24 cellular contexts compared by ENCODE assay signal in genomic region chr12:58728397-58728796, GRCh38.
A peak's percentile ranks its signal among the peaks of the same experiment; 100 is the strongest.
DNase-seq lines count a peak whose midpoint lies in the region; ATAC-seq, FAIRE-seq and TF ChIP-seq lines count a peak whose summit lies in the region.
"Had no signal": no experiment of that assay in that cellular context is flagged by ENCODE, and none has a peak within 500 bp of the region (broad histone marks: within the 10 kb centered on the region; RNA-seq: fewer than 3 reads in every experiment).

No MANE protein-coding gene starts in this region.

- H3K27ac ChIP-seq in IMR-90 (ENCODE audit: insufficient read depth, low read length) (no peak overlapping the region), brain microvascular endothelial cell (no peak overlapping the region), keratinocyte (ENCODE audit: control insufficient read depth, insufficient read depth, low read length) (no peak overlapping the region)
- H3K27ac ChIP-seq: left lung, skin epidermis, tibial nerve had no signal

- H3K9me1 ChIP-seq in IMR-90 (ENCODE audit: insufficient read depth, low read length): no peaks in the 10 kb centered on the region
- H3K9me1 ChIP-seq in keratinocyte (ENCODE audit: control insufficient read depth, extremely low read depth, insufficient read depth, low read length): no peaks in the 10 kb centered on the region

- H3K9ac ChIP-seq in IMR-90 (ENCODE audit: low read depth, low read length) (no peak overlapping the region), keratinocyte (ENCODE audit: control insufficient read depth, extremely low read depth, insufficient read depth, low read length) (no peak overlapping the region)

- no peak overlapping the region for H3K56ac ChIP-seq in IMR-90 (ENCODE audit: extremely low read depth, insufficient read depth, low read length)

- in situ Hi-C loops in IMR-90 (cut with MboI; ENCODE audit: low sequenced_read_pairs) (no loop called here), brain microvascular endothelial cell (cut with HindIII; ENCODE audit: low pct_ligation_motif_present, low sequenced_read_pairs) (no loop called here)

- H3K4ac ChIP-seq in IMR-90 (ENCODE audit: low read depth, low read length): no peak overlapping the region

- H2AK9ac ChIP-seq in IMR-90 (replicated peaks; ENCODE audit: low read depth, low read length, poor library complexity): no peak overlapping the region

- H3K36me3 ChIP-seq in IMR-90 (ENCODE audit: control insufficient read depth, insufficient read depth, low read length): no peaks in the 10 kb centered on the region
- H3K36me3 ChIP-seq in brain microvascular endothelial cell (replicated peaks): no peaks in the 10 kb centered on the region
- no peaks in the 10 kb centered on the region for H3K36me3 ChIP-seq in keratinocyte (ENCODE audit: control insufficient read depth in 2 of 2, extremely low read depth in 1 of 2, insufficient read depth in 2 of 2, low read length in 2 of 2)
- H3K36me3 ChIP-seq in MG63: no peaks in the 10 kb centered on the region
- H3K36me3 ChIP-seq: left lung, tibial nerve had no signal

- no peak overlapping the region for H3K23ac ChIP-seq in IMR-90 (ENCODE audit: low read depth, low read length)

- no peak for TF ChIP-seq POLR2A in IMR-90 (IDR thresholded peaks at IDR 0.05; ENCODE audit: low read depth, low read length)

- H3K14ac ChIP-seq in IMR-90 (replicated peaks; ENCODE audit: low read depth, low read length): no peak overlapping the region

- H3K9me3 ChIP-seq in IMR-90 (ENCODE audit: control insufficient read depth, insufficient read depth, low read length) (no peaks in the 10 kb centered on the region), keratinocyte (ENCODE audit: control insufficient read depth, low read depth, low read length) (no peaks in the 10 kb centered on the region), MG63 (no peaks in the 10 kb centered on the region; the same call in 1 of the 2 replicates)
- H3K9me3 ChIP-seq: left lung, tibial nerve had no signal

- H3K18ac ChIP-seq in IMR-90 (ENCODE audit: low read depth, low read length): no peak overlapping the region

- H3K27me3 ChIP-seq in IMR-90 (ENCODE audit: control insufficient read depth, insufficient read depth, low read length) (no peaks in the 10 kb centered on the region), brain microvascular endothelial cell (replicated peaks) (no peaks in the 10 kb centered on the region), keratinocyte (ENCODE audit: control insufficient read depth, extremely low read depth, insufficient read depth, low read length) (no peaks in the 10 kb centered on the region), MG63 (no peaks in the 10 kb centered on the region)
- H3K27me3 ChIP-seq: left lung, tibial nerve had no signal

- no peak for TF ChIP-seq RAD21 in IMR-90 (IDR thresholded peaks at IDR 0.05; ENCODE audit: low read length)

- no TSS peak for BruUV-seq in IMR-90 (replicated peaks; lab: Mats Ljungman, UMichigan)

- POLR2A ChIA-PET in IMR-90 (lab: Charles Lee; ENCODE audit: unreplicated experiment): no interaction called here

- no peak overlapping the region for H2BK20ac ChIP-seq in IMR-90 (ENCODE audit: low read depth, low read length)

- H2AFZ ChIP-seq in IMR-90 (replicated peaks; ENCODE audit: low read length, poor library complexity) (no peak overlapping the region), keratinocyte (ENCODE audit: control insufficient read depth, low read length) (no peak overlapping the region)

- dilution Hi-C loops in IMR-90 (cut with HindIII; ENCODE audit: low sequenced_read_pairs, unreplicated experiment) (no loop called here), keratinocyte (cut with MboI; ENCODE audit: extremely low pct_ligation_motif_present, low sequenced_read_pairs) (no loop called here)

- no peak overlapping the region for H2BK120ac ChIP-seq in IMR-90 (ENCODE audit: low read depth, low read length)

- TF ChIP-seq CTCF in IMR-90 (conservative IDR thresholded peaks at IDR 0.05; ENCODE audit: low read depth, low read length): no peak
- TF ChIP-seq CTCF in brain microvascular endothelial cell (IDR thresholded peaks at IDR 0.05; ENCODE audit: low read depth, low read length, missing control alignments): no peak
- no peak for TF ChIP-seq CTCF in keratinocyte (optimal IDR thresholded peaks at IDR 0.05 in 1 of 3, IDR thresholded peaks at IDR 0.05 in 1 of 3, conservative IDR thresholded peaks at IDR 0.05 in 1 of 3; ENCODE audit: extremely low read depth in 1 of 3, insufficient read depth in 2 of 3, low read length in 3 of 3)

- no peak overlapping the region for H2BK5ac ChIP-seq in IMR-90 (ENCODE audit: low read depth, low read length, poor library complexity, severe bottlenecking)

- intact Hi-C loops in IMR-90 (cut with micrococcal nuclease): no loop called here

- H4K91ac ChIP-seq in IMR-90 (ENCODE audit: insufficient read depth, low read depth, low read length): no peak overlapping the region

- H4K8ac ChIP-seq in IMR-90 (ENCODE audit: low read depth in 2 of 2, low read length in 2 of 2): no peak overlapping the region

- H3K79me2 ChIP-seq in keratinocyte (ENCODE audit: control insufficient read depth, insufficient read depth, low read length): no peaks in the 10 kb centered on the region

- no peak overlapping the region for H3K4me2 ChIP-seq in IMR-90 (ENCODE audit: low read depth, low read length)
- H3K4me2 ChIP-seq in keratinocyte (ENCODE audit: control insufficient read depth, extremely low read depth, insufficient read depth, low read depth, low read length): no peak overlapping the region

- FAIRE-seq in keratinocyte (lab: Jason Lieb, UNC): peak; percentile 67
- FAIRE-seq: TTC549 had no signal

- H3K4me3 ChIP-seq in IMR-90 (ENCODE audit: insufficient read depth, low read depth, low read length) (no peak overlapping the region), brain microvascular endothelial cell (ENCODE audit: low read depth, low read length) (no peak overlapping the region), keratinocyte (ENCODE audit: control insufficient read depth in 2 of 3, extremely low read depth in 1 of 3, insufficient read depth in 2 of 3, low read depth in 1 of 3, low read length in 3 of 3) (no peak overlapping the region), MG63 (no peak overlapping the region)
- H3K4me3 ChIP-seq: left lung, skin epidermis, tibial nerve had no signal

- H3K4me1 ChIP-seq in IMR-90 (ENCODE audit: control insufficient read depth, insufficient read depth, low read length): peaks cover 2% of the 10 kb centered on the region
- no peaks in the 10 kb centered on the region for H3K4me1 ChIP-seq in keratinocyte (ENCODE audit: control insufficient read depth, extremely low read depth, insufficient read depth, low read length)
- H3K4me1 ChIP-seq: left lung, tibial nerve had no signal

- CTCF ChIA-PET in IMR-90 (lab: Yijun Ruan, JAX): no interaction called here

- WGBS in IMR-90 (ENCODE audit: extremely low coverage in 2 of 2, insufficient read length in 1 of 2), 2 experiments: no CpG with 5 or more reads among the region's 1 CpG

- H2BK15ac ChIP-seq in IMR-90 (ENCODE audit: low read depth, low read length): no peak overlapping the region

- DNase-seq in AG08396 (ENCODE audit: low spot score) (peak; percentile 8), IMR-90 (peak; percentile 41), brain microvascular endothelial cell (peak; percentile 13), keratinocyte (ENCODE audit: low read depth, low spot score) (no peak), NCI-H524 (lab: John Stamatoyannopoulos, UW) (no peak), MG63 (no peak)
- no peak for DNase-seq in activated T-cell treated with anti-CD3 and anti-CD28 coated beads, Interleukin-2, amount 50 U/mL, for 48 hours
- DNase-seq: activated CD4-positive, alpha-beta T cell treated with anti-CD3 and anti-CD28 coated beads, Interleukin-2, amount 10 ng/mL, durations not matched to agents 7 days and 5 days; activated naive CD8-positive, alpha-beta T cell treated with anti-CD3 and anti-CD28 coated beads, Interleukin-2, amount 10 ng/mL, durations not matched to agents 7 days and 5 days; caudate nucleus; CD8-positive, alpha-beta memory T cell; DMS79; erythroblast; H7; left lung; NCI-H146; NCI-H748 treated with DMSO at 0.1 percent for 48 hours; SIG-M5; stimulated activated CD4-positive, alpha-beta T cell treated with anti-CD3 and anti-CD28 coated beads, Interleukin-4, amount 100 ng/mL, for 24 hours had no signal

- ATAC-seq in IMR-90 (ENCODE audit: low read depth) (peak; percentile 67), HG03108 (IDR thresholded peaks at IDR 0.05; ENCODE audit: unreplicated experiment) (no peak)
- ATAC-seq: activated T-helper 17 cell treated with anti-CD3 and anti-CD28 coated beads, Interleukin-2, amount 50 U/mL, for 72 hours; left lung had no signal

- no peak overlapping the region for H2AK5ac ChIP-seq in IMR-90 (ENCODE audit: low read depth, low read length)

- H4K5ac ChIP-seq in IMR-90 (ENCODE audit: low read depth, low read length): no peak overlapping the region

- H3K79me1 ChIP-seq in IMR-90 (ENCODE audit: low read depth in 1 of 2, low read length in 2 of 2): no peaks in the 10 kb centered on the region

- H4K20me1 ChIP-seq in IMR-90 (ENCODE audit: insufficient read depth, low read length): no peaks in the 10 kb centered on the region
- no peaks in the 10 kb centered on the region for H4K20me1 ChIP-seq in keratinocyte (ENCODE audit: control insufficient read depth, extremely low read depth, insufficient read depth, low read length)

TF ChIP-seq in IMR-90, 13 proteins besides CTCF, POLR2A, EP300 and RAD21 (continues in another document):
- TF ChIP-seq ELK1 (IDR thresholded peaks at IDR 0.05; ENCODE audit: borderline replicate concordance, low read depth, low read length) (no peak), USF2 (IDR thresholded peaks at IDR 0.05; ENCODE audit: low read depth, low read length) (no peak), RFX5 (IDR thresholded peaks at IDR 0.05; ENCODE audit: low read depth, low read length) (no peak), RCOR1 (IDR thresholded peaks at IDR 0.05; ENCODE audit: insufficient replicate concordance, low read length) (no peak), MAFK (IDR thresholded peaks at IDR 0.05; ENCODE audit: low read depth, low read length) (no peak), CEBPB (IDR thresholded peaks at IDR 0.05; ENCODE audit: low read depth, low read length) (no peak)

Comparison
In these comparisons a context has a peak if more than half of its experiments do, and no peak if none do; other contexts are left out.
1. DNase-seq: peak in AG08396 (single experiment), IMR-90 (single experiment) and brain microvascular endothelial cell (single experiment); none in keratinocyte (single experiment), NCI-H524 (0 of 2), activated T-cell treated with anti-CD3 and anti-CD28 coated beads, Interleukin-2, amount 50 U/mL, for 48 hours (0 of 2) and MG63 (single experiment).